2 cellular contexts compared by ENCODE assay signal in the genomic region with DNA sequence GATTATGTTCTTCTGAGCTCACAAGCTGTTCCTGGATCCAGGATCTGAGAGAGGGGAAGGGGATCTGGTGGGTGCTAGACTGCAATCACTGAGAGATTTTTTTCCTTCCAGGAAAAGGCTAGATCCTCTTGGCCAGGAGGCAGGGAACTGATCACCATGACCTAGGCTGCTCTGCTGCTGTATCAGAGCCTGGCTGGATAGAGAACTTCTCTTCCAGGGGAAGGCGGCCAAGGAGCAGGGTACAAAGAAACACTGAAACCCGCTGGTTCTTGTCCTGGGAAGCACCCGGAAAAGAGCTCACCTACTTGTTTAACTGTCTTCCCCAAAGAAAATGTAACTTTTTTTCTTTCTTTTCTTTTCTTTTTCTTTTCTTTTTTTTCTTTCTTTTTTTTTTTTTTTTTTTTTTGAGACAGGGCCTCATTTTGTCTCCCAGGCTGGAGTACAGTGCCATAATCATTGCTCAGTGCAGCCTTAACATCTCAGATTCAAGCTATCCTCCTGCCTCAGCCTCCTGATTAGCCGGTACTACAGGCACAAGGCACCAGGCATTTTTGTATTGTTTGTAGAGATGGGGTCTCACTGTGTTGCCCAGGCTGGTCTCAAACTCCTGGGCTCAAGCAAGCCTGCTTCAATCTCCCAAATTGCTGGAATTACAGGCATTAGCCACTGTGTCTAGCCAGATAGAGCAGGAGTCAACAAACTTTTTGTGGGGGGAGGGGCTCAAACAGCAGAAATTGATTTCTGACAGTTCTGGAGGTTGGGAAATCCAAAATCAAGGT.
A peak's percentile ranks its signal among the peaks of the same experiment; 100 is the strongest.
TF ChIP-seq lines count a peak whose summit lies in the region.

No MANE protein-coding gene starts in this region.

TF ChIP-seq in HEK293, 187 proteins besides CTCF, POLR2A, EP300 and RAD21:
- TF ChIP-seq ZNF121 (tag by site-specific recombination; IDR thresholded peaks at IDR 0.05) (peak; percentile 83; the same call in 1 of the 2 replicates), EGR2 (tag by site-specific recombination; IDR thresholded peaks at IDR 0.05; ENCODE audit: low read depth) (no peak), ZNF324 (tag by site-specific recombination; IDR thresholded peaks at IDR 0.05) (no peak), ZNF202 (tag by site-specific recombination; IDR thresholded peaks at IDR 0.05; ENCODE audit: borderline replicate concordance) (no peak)
TF ChIP-seq in HEK293: peak in this region for 1.

TF ChIP-seq in H1, 55 proteins besides CTCF, POLR2A, EP300 and RAD21:
- TF ChIP-seq TBP (IDR thresholded peaks at IDR 0.05; ENCODE audit: low read depth, low read length) (no peak), SIN3A (conservative IDR thresholded peaks at IDR 0.05 in 1 of 2, IDR thresholded peaks at IDR 0.05 in 1 of 2; ENCODE audit: low read depth in 1 of 2, low read length in 2 of 2) (no peak), RXRA (IDR thresholded peaks at IDR 0.05; ENCODE audit: insufficient read depth, low read depth, low read length) (no peak), CTBP2 (IDR thresholded peaks at IDR 0.05; ENCODE audit: borderline replicate concordance, insufficient read depth, insufficient read length, low read length) (no peak), HDAC2 (IDR thresholded peaks at IDR 0.05; ENCODE audit: borderline replicate concordance in 1 of 2, low read depth in 2 of 2, low read length in 2 of 2) (no peak), ASH2L (IDR thresholded peaks at IDR 0.05; ENCODE audit: low read length) (no peak), SUZ12 (IDR thresholded peaks at IDR 0.05; ENCODE audit: low read length) (no peak), BACH1 (IDR thresholded peaks at IDR 0.05; ENCODE audit: low read length) (no peak), TCF12 (IDR thresholded peaks at IDR 0.05; ENCODE audit: low read depth, low read length) (no peak), KDM5A (IDR thresholded peaks at IDR 0.05; ENCODE audit: low read length) (no peak), BRCA1 (IDR thresholded peaks at IDR 0.05; ENCODE audit: low read depth, low read length) (no peak), NRF1 (IDR thresholded peaks at IDR 0.05; ENCODE audit: low read depth, low read length) (no peak), CEBPB (IDR thresholded peaks at IDR 0.05; ENCODE audit: low read depth, low read length) (no peak)
- TF ChIP-seq, protein P1, sequence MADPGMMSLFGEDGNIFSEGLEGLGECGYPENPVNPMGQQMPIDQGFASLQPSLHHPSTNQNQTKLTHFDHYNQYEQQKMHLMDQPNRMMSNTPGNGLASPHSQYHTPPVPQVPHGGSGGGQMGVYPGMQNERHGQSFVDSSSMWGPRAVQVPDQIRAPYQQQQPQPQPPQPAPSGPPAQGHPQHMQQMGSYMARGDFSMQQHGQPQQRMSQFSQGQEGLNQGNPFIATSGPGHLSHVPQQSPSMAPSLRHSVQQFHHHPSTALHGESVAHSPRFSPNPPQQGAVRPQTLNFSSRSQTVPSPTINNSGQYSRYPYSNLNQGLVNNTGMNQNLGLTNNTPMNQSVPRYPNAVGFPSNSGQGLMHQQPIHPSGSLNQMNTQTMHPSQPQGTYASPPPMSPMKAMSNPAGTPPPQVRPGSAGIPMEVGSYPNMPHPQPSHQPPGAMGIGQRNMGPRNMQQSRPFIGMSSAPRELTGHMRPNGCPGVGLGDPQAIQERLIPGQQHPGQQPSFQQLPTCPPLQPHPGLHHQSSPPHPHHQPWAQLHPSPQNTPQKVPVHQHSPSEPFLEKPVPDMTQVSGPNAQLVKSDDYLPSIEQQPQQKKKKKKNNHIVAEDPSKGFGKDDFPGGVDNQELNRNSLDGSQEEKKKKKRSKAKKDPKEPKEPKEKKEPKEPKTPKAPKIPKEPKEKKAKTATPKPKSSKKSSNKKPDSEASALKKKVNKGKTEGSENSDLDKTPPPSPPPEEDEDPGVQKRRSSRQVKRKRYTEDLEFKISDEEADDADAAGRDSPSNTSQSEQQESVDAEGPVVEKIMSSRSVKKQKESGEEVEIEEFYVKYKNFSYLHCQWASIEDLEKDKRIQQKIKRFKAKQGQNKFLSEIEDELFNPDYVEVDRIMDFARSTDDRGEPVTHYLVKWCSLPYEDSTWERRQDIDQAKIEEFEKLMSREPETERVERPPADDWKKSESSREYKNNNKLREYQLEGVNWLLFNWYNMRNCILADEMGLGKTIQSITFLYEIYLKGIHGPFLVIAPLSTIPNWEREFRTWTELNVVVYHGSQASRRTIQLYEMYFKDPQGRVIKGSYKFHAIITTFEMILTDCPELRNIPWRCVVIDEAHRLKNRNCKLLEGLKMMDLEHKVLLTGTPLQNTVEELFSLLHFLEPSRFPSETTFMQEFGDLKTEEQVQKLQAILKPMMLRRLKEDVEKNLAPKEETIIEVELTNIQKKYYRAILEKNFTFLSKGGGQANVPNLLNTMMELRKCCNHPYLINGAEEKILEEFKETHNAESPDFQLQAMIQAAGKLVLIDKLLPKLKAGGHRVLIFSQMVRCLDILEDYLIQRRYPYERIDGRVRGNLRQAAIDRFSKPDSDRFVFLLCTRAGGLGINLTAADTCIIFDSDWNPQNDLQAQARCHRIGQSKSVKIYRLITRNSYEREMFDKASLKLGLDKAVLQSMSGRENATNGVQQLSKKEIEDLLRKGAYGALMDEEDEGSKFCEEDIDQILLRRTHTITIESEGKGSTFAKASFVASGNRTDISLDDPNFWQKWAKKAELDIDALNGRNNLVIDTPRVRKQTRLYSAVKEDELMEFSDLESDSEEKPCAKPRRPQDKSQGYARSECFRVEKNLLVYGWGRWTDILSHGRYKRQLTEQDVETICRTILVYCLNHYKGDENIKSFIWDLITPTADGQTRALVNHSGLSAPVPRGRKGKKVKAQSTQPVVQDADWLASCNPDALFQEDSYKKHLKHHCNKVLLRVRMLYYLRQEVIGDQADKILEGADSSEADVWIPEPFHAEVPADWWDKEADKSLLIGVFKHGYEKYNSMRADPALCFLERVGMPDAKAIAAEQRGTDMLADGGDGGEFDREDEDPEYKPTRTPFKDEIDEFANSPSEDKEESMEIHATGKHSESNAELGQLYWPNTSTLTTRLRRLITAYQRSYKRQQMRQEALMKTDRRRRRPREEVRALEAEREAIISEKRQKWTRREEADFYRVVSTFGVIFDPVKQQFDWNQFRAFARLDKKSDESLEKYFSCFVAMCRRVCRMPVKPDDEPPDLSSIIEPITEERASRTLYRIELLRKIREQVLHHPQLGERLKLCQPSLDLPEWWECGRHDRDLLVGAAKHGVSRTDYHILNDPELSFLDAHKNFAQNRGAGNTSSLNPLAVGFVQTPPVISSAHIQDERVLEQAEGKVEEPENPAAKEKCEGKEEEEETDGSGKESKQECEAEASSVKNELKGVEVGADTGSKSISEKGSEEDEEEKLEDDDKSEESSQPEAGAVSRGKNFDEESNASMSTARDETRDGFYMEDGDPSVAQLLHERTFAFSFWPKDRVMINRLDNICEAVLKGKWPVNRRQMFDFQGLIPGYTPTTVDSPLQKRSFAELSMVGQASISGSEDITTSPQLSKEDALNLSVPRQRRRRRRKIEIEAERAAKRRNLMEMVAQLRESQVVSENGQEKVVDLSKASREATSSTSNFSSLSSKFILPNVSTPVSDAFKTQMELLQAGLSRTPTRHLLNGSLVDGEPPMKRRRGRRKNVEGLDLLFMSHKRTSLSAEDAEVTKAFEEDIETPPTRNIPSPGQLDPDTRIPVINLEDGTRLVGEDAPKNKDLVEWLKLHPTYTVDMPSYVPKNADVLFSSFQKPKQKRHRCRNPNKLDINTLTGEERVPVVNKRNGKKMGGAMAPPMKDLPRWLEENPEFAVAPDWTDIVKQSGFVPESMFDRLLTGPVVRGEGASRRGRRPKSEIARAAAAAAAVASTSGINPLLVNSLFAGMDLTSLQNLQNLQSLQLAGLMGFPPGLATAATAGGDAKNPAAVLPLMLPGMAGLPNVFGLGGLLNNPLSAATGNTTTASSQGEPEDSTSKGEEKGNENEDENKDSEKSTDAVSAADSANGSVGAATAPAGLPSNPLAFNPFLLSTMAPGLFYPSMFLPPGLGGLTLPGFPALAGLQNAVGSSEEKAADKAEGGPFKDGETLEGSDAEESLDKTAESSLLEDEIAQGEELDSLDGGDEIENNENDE (IDR thresholded peaks at IDR 0.05; ENCODE audit: insufficient replicate concordance, low read length) = no peak
